Comparison of ENCODE assay signal across 8 cellular contexts in genomic region chr4:154743683-154744340, GRCh38. TPM values are rescaled to one million over a fixed set of nuclear protein-coding genes. Genes with fewer than 3 reads are reported as not detected.
DNase-seq lines count a peak whose midpoint lies in the region; ATAC-seq and TF ChIP-seq lines count a peak whose summit lies in the region.

LRAT (plus strand) TSS chr4:154744000; CDS start chr4:154744327, 327 bp downstream.

- no peaks in the 10 kb centered on the region for H3K27me3 ChIP-seq in MM.1S (replicated peaks; ENCODE audit: insufficient read depth, low read length)

- TF ChIP-seq CTCF in MM.1S (IDR thresholded peaks at IDR 0.05; ENCODE audit: low read length) = no peak

- H4K20me1 ChIP-seq in MM.1S (ENCODE audit: insufficient read depth, low read length) = no peaks in the 10 kb centered on the region

- no peaks in the 10 kb centered on the region for H3F3A ChIP-seq in MM.1S (ENCODE audit: insufficient read depth, low read length)

- H3K27ac ChIP-seq in MM.1S (ENCODE audit: low read length) = no peak within 1 kb of the TSS

- H3K36me3 ChIP-seq in MM.1S (replicated peaks; ENCODE audit: insufficient read depth, low read length) = no peaks in the 10 kb centered on the region

- no peak within 1 kb of the TSS for H3K4me3 ChIP-seq in MM.1S (ENCODE audit: low read length)

- H3K9ac ChIP-seq in MM.1S (ENCODE audit: low read length) = no peak within 1 kb of the TSS

- no peaks in the 10 kb centered on the region for H3K4me1 ChIP-seq in MM.1S (ENCODE audit: low read length)

- H2AFZ ChIP-seq in MM.1S (ENCODE audit: low read length) = no peak within 1 kb of the TSS

- H3K79me2 ChIP-seq in MM.1S (ENCODE audit: low read length) = no peaks in the 10 kb centered on the region

- H3K9me2 ChIP-seq in MM.1S (replicated peaks; ENCODE audit: insufficient read depth, low read length) = no peaks in the 10 kb centered on the region

- DNase-seq in DMS114 treated with DMSO at 0.1 percent for 48 hours (lab: John Stamatoyannopoulos, UW; ENCODE audit: unreplicated experiment) = peak; percentile 8
- DNase-seq in SKM-1 treated with dmso at 0.1 percent for 144 hours (lab: John Stamatoyannopoulos, UW; ENCODE audit: unreplicated experiment) = peak; percentile 18
- DNase-seq in cerebellum (ENCODE audit: low spot score) = peak; percentile 2
- peak; percentile 61 for DNase-seq in kidney tubule cell (ENCODE audit: low spot score)
- peak; percentile 37 for DNase-seq in stimulated activated CD4-positive, alpha-beta T cell treated with anti-CD3 and anti-CD28 coated beads, Interleukin-1b, Interleukin-23, amount 100 ng/mL, for 48 hours
- no peak for DNase-seq in MM.1S

- ATAC-seq in HG02798 (IDR thresholded peaks at IDR 0.05; ENCODE audit: poor library complexity, unreplicated experiment) (peak; percentile 51), GM21737 (IDR thresholded peaks at IDR 0.05; ENCODE audit: unreplicated experiment) (no peak)

- H3K9me3 ChIP-seq in MM.1S (replicated peaks; ENCODE audit: insufficient read depth, low read length) = no peaks in the 10 kb centered on the region

- no peak within 1 kb of the TSS for H3K4me2 ChIP-seq in MM.1S (ENCODE audit: low read depth, low read length)

RNA-seq across cellular contexts. Expression of gene LRAT, which starts in this region (rescaled TPM):
- total RNA-seq in cerebellum = 1.6 TPM
